ENCODE assay signal across 1 cellular context in genomic region chr11:11519184-11519583, GRCh38.
TF ChIP-seq lines count a peak whose summit lies in the region.

No MANE protein-coding gene starts in this region.

TF ChIP-seq in H1, 55 proteins besides CTCF, POLR2A, EP300 and RAD21 (continued from another document):
- TF ChIP-seq USF2 (IDR thresholded peaks at IDR 0.05; ENCODE audit: low read length) (no peak), CHD2 (IDR thresholded peaks at IDR 0.05; ENCODE audit: low read length) (no peak), SIX5 (IDR thresholded peaks at IDR 0.05; ENCODE audit: low read depth, low read length) (no peak), CTBP2 (IDR thresholded peaks at IDR 0.05; ENCODE audit: borderline replicate concordance, insufficient read depth, insufficient read length, low read length) (no peak), SIRT6 (IDR thresholded peaks at IDR 0.05; ENCODE audit: low read length) (no peak), TAF7 (optimal IDR thresholded peaks at IDR 0.05; ENCODE audit: borderline replicate concordance, low read depth, low read length) (no peak), ASH2L (IDR thresholded peaks at IDR 0.05; ENCODE audit: low read length) (no peak), TCF12 (IDR thresholded peaks at IDR 0.05; ENCODE audit: low read depth, low read length) (no peak)
